Comparison of ENCODE assay signal across 9 cellular contexts in the genomic region with DNA sequence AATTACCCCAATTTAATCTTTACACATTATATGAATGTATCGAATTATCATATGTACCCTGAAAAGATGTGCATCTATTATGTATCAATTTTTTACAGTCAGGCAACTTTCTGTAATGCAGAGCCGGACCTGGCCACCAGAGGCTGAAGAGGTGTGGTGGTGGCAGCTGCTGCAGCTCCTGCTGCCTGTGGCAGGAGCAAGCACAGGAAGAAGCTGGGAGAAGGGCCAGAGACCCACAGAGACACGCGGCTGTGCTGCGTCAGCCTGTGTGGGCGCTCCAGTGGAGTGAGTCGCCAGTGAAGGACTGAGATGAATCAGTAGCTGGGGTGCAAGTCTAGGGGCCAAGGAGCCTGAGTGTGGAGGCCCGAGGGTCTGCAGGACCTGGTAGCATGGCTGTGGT.
DNase-seq lines count a peak whose midpoint lies in the region; ATAC-seq and TF ChIP-seq lines count a peak whose summit lies in the region.
"Had no signal": no experiment of that assay in that cellular context is flagged by ENCODE, and none has a peak within 500 bp of the region (broad histone marks: within the 10 kb centered on the region; RNA-seq: fewer than 3 reads in every experiment).

No MANE protein-coding gene starts in this region.

- no peak overlapping the region for H3K27ac ChIP-seq in OCI-LY7 (ENCODE audit: low read depth, low read length, poor library complexity, severe bottlenecking)

- no peak overlapping the region for H2AFZ ChIP-seq in OCI-LY7 (ENCODE audit: low read length)

- BruUV-seq in OCI-LY7 (replicated peaks; lab: Mats Ljungman, UMichigan) = no TSS peak

- POLR2A ChIA-PET in OCI-LY7 (lab: Charles Lee) = no interaction called here

- no peaks in the 10 kb centered on the region for H3K79me2 ChIP-seq in OCI-LY7 (ENCODE audit: insufficient read depth, low read depth, low read length)

- no peak overlapping the region for H3K4me3 ChIP-seq in OCI-LY7 (ENCODE audit: low read depth, low read length, poor library complexity, severe bottlenecking)
- no peak overlapping the region for H3K4me3 ChIP-seq in foreskin fibroblast (ENCODE audit: low read depth in 1 of 2, low read length in 2 of 2)

- peak; percentile 64 for ATAC-seq in Right ventricle myocardium superior (ENCODE audit: poor library complexity)
- ATAC-seq in HG02678 (IDR thresholded peaks at IDR 0.05; ENCODE audit: unreplicated experiment) = no peak
- no peak for ATAC-seq in HG03521 (IDR thresholded peaks at IDR 0.05; ENCODE audit: unreplicated experiment)

- H4K20me1 ChIP-seq in OCI-LY7 (ENCODE audit: insufficient read depth, low read length) = no peaks in the 10 kb centered on the region

- TF ChIP-seq CTCF in OCI-LY7 (conservative IDR thresholded peaks at IDR 0.05; ENCODE audit: low read length) = peak; percentile 57
- TF ChIP-seq CTCF in foreskin fibroblast (IDR thresholded peaks at IDR 0.05; ENCODE audit: low read depth, low read length) = no peak

- no peaks in the 10 kb centered on the region for H3K36me3 ChIP-seq in OCI-LY7 (ENCODE audit: insufficient read depth, low read length)

- no peaks in the 10 kb centered on the region for H3K9me3 ChIP-seq in OCI-LY7 (ENCODE audit: low read length)

- H3K9me2 ChIP-seq in OCI-LY7 (ENCODE audit: insufficient read depth, low read length) = no peaks in the 10 kb centered on the region

- no peak overlapping the region for H3K4me2 ChIP-seq in OCI-LY7 (ENCODE audit: low read length)

- intact Hi-C loops in Right ventricle myocardium superior (cut with DNase I) (no loop called here), cardiac septum (cut with DNase I) (no loop called here), OCI-LY7 (cut with micrococcal nuclease; ENCODE audit: unreplicated experiment) (no loop called here)

- H3K4me1 ChIP-seq in OCI-LY7 (ENCODE audit: insufficient read depth, low read length, poor library complexity, severe bottlenecking) = no peaks in the 10 kb centered on the region

- CTCF ChIA-PET in OCI-LY7 (lab: Charles Lee; ENCODE audit: unreplicated experiment) = no interaction called here

- DNase-seq in Right ventricle myocardium superior (no peak), cardiac septum (ENCODE audit: low spot score) (no peak), OCI-LY7 (ENCODE audit: low spot score) (peak; percentile 14), foreskin fibroblast (peak; percentile 0 to 3), stromal cell of bone marrow (ENCODE audit: low read depth) (peak; percentile 5), NCI-H2107 (lab: John Stamatoyannopoulos, UW) (no peak)
- DNase-seq: DND-41 had no signal

Comparison
In these comparisons a context has a peak if more than half of its experiments do, and no peak if none do; other contexts are left out.
1. DNase-seq: peak in OCI-LY7 (single experiment), foreskin fibroblast (2 of 2) and stromal cell of bone marrow (single experiment); none in Right ventricle myocardium superior (single experiment), cardiac septum (single experiment) and NCI-H2107 (single experiment).